Comparison of ENCODE assay signal across 8 cellular contexts in genomic region chr3:132659000-132659369, GRCh38.
DNase-seq lines count a peak whose midpoint lies in the region; ATAC-seq and TF ChIP-seq lines count a peak whose summit lies in the region.

No MANE protein-coding gene starts in this region.

- H3K27me3 ChIP-seq in muscle layer of duodenum (ENCODE audit: low read depth, low read length) = no peaks in the 10 kb centered on the region

- DNase-seq in NCI-H146 (lab: John Stamatoyannopoulos, UW) (peak; percentile 33), NCI-H146 treated with DMSO at 0.1 percent for 48 hours (lab: John Stamatoyannopoulos, UW; ENCODE audit: unreplicated experiment) (no peak), NB4 (ENCODE audit: low read depth) (peak; percentile 9), NCI-H2029 treated with DMSO at 0.1 percent for 48 hours (lab: John Stamatoyannopoulos, UW) (no peak), NCI-H2029 (lab: John Stamatoyannopoulos, UW) (no peak)

- H3K27ac ChIP-seq in cingulate gyrus (ENCODE audit: low read depth, low read length) = peak overlapping the region; percentile 89
- peak overlapping the region; percentile 95 for H3K27ac ChIP-seq in muscle layer of duodenum (ENCODE audit: low read length)

- no peak for TF ChIP-seq CTCF in NB4 (IDR thresholded peaks at IDR 0.05; ENCODE audit: low read depth, low read length)

- H3K4me3 ChIP-seq in NB4 (ENCODE audit: low read depth, low read length) (peak overlapping the region; percentile 90), muscle layer of duodenum (ENCODE audit: low read depth in 1 of 2, low read length in 2 of 2) (peak overlapping the region; percentile 78 to 95)

- TF ChIP-seq POLR2A in NB4 (IDR thresholded peaks at IDR 0.05; ENCODE audit: extremely low read depth, insufficient read length) = no peak

- peaks cover 18 to 19% of the 10 kb centered on the region in 2 donors for H3K4me1 ChIP-seq in muscle layer of duodenum (ENCODE audit: control insufficient read depth in 1 of 2, insufficient read depth in 2 of 2, low read length in 2 of 2)

- no peaks in the 10 kb centered on the region for H3K36me3 ChIP-seq in muscle layer of duodenum (ENCODE audit: control insufficient read depth in 1 of 2, insufficient read depth in 2 of 2, low read length in 2 of 2)

- no peaks in the 10 kb centered on the region for H3K9me3 ChIP-seq in muscle layer of duodenum (ENCODE audit: control insufficient read depth in 1 of 2, low read length in 2 of 2)

- ATAC-seq in HG03159 (IDR thresholded peaks at IDR 0.05; ENCODE audit: unreplicated experiment) = no peak

Comparison
In these comparisons a context has a peak if more than half of its experiments do, and no peak if none do; other contexts are left out.
1. DNase-seq: peak in NCI-H146 (single experiment) and NB4 (single experiment); none in NCI-H146 treated with DMSO at 0.1 percent for 48 hours (single experiment), NCI-H2029 treated with DMSO at 0.1 percent for 48 hours (single experiment) and NCI-H2029 (single experiment).